ENCODE assay signal across 1 cellular context in genomic region chr7:116863168-116863670, GRCh38.
TF ChIP-seq lines count a peak whose summit lies in the region.

No MANE protein-coding gene starts in this region.

TF ChIP-seq in K562, 482 proteins besides CTCF, POLR2A, EP300 and RAD21 (continued from another document and continues in another):
- TF ChIP-seq, protein P1, sequence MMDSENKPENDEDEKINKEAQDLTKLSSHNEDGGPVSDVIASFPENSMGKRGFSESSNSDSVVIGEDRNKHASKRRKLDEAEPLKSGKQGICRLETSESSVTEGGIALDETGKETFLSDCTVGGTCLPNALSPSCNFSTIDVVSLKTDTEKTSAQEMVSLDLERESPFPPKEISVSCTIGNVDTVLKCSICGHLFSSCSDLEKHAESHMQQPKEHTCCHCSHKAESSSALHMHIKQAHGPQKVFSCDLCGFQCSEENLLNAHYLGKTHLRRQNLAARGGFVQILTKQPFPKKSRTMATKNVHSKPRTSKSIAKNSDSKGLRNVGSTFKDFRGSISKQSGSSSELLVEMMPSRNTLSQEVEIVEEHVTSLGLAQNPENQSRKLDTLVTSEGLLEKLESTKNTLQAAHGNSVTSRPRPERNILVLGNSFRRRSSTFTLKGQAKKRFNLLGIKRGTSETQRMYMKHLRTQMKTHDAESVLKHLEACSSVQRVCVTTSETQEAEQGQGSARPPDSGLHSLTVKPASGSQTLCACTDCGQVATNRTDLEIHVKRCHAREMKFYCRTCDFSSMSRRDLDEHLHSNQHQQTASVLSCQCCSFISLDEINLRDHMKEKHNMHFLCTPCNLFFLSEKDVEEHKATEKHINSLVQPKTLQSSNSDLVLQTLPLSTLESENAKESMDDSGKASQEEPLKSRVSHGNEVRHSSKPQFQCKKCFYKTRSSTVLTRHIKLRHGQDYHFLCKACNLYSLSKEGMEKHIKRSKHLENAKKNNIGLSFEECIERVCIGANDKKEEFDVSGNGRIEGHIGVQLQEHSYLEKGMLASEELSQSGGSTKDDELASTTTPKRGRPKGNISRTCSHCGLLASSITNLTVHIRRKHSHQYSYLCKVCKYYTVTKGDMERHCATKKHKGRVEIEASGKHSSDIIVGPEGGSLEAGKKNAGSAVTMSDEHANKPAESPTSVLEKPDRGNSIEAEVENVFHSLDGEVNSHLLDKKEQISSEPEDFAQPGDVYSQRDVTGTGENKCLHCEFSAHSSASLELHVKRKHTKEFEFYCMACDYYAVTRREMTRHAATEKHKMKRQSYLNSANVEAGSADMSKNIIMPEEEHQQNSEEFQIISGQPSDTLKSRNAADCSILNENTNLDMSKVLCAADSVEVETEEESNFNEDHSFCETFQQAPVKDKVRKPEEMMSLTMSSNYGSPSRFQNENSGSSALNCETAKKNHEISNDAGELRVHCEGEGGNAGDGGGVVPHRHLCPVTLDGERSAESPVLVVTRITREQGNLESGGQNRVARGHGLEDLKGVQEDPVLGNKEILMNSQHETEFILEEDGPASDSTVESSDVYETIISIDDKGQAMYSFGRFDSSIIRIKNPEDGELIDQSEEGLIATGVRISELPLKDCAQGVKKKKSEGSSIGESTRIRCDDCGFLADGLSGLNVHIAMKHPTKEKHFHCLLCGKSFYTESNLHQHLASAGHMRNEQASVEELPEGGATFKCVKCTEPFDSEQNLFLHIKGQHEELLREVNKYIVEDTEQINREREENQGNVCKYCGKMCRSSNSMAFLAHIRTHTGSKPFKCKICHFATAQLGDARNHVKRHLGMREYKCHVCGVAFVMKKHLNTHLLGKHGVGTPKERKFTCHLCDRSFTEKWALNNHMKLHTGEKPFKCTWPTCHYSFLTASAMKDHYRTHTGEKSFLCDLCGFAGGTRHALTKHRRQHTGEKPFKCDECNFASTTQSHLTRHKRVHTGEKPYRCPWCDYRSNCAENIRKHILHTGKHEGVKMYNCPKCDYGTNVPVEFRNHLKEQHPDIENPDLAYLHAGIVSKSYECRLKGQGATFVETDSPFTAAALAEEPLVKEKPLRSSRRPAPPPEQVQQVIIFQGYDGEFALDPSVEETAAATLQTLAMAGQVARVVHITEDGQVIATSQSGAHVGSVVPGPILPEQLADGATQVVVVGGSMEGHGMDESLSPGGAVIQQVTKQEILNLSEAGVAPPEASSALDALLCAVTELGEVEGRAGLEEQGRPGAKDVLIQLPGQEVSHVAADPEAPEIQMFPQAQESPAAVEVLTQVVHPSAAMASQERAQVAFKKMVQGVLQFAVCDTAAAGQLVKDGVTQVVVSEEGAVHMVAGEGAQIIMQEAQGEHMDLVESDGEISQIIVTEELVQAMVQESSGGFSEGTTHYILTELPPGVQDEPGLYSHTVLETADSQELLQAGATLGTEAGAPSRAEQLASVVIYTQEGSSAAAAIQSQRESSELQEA (IDR thresholded peaks at IDR 0.05; ENCODE audit: low read depth) = no peak
- TF ChIP-seq PHB2 (IDR thresholded peaks at IDR 0.05; ENCODE audit: low read depth) = 0 out of 2 replicates have a peak, but pooled peaks have one; percentile 32
- no peak for TF ChIP-seq ZC3H11A (IDR thresholded peaks at IDR 0.05; ENCODE audit: low read depth, low read length)
- TF ChIP-seq ZNF778 (CRISPR knock-in tag; IDR thresholded peaks at IDR 0.05) = no peak
- TF ChIP-seq, protein P2, sequence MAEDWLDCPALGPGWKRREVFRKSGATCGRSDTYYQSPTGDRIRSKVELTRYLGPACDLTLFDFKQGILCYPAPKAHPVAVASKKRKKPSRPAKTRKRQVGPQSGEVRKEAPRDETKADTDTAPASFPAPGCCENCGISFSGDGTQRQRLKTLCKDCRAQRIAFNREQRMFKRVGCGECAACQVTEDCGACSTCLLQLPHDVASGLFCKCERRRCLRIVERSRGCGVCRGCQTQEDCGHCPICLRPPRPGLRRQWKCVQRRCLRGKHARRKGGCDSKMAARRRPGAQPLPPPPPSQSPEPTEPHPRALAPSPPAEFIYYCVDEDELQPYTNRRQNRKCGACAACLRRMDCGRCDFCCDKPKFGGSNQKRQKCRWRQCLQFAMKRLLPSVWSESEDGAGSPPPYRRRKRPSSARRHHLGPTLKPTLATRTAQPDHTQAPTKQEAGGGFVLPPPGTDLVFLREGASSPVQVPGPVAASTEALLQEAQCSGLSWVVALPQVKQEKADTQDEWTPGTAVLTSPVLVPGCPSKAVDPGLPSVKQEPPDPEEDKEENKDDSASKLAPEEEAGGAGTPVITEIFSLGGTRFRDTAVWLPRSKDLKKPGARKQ (CRISPR knock-in tag; IDR thresholded peaks at IDR 0.05) = no peak
- TF ChIP-seq, protein P3, sequence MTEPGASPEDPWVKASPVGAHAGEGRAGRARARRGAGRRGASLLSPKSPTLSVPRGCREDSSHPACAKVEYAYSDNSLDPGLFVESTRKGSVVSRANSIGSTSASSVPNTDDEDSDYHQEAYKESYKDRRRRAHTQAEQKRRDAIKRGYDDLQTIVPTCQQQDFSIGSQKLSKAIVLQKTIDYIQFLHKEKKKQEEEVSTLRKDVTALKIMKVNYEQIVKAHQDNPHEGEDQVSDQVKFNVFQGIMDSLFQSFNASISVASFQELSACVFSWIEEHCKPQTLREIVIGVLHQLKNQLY (CRISPR knock-in tag; conservative IDR thresholded peaks at IDR 0.05) = no peak
- no peak for TF ChIP-seq MTF1 (CRISPR knock-in tag; IDR thresholded peaks at IDR 0.05; ENCODE audit: borderline replicate concordance)
- TF ChIP-seq NFRKB (IDR thresholded peaks at IDR 0.05; ENCODE audit: low read depth) = no peak; the same call in 1 of the 2 replicates
- TF ChIP-seq DACH1 (IDR thresholded peaks at IDR 0.05; ENCODE audit: partially characterized antibody) = no peak
- TF ChIP-seq, protein P4, sequence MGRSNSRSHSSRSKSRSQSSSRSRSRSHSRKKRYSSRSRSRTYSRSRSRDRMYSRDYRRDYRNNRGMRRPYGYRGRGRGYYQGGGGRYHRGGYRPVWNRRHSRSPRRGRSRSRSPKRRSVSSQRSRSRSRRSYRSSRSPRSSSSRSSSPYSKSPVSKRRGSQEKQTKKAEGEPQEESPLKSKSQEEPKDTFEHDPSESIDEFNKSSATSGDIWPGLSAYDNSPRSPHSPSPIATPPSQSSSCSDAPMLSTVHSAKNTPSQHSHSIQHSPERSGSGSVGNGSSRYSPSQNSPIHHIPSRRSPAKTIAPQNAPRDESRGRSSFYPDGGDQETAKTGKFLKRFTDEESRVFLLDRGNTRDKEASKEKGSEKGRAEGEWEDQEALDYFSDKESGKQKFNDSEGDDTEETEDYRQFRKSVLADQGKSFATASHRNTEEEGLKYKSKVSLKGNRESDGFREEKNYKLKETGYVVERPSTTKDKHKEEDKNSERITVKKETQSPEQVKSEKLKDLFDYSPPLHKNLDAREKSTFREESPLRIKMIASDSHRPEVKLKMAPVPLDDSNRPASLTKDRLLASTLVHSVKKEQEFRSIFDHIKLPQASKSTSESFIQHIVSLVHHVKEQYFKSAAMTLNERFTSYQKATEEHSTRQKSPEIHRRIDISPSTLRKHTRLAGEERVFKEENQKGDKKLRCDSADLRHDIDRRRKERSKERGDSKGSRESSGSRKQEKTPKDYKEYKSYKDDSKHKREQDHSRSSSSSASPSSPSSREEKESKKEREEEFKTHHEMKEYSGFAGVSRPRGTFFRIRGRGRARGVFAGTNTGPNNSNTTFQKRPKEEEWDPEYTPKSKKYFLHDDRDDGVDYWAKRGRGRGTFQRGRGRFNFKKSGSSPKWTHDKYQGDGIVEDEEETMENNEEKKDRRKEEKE (IDR thresholded peaks at IDR 0.05; ENCODE audit: borderline replicate concordance in 1 of 2, control insufficient read depth in 1 of 2, low read depth in 2 of 2, low read length in 1 of 2) = no peak
- TF ChIP-seq, protein P5, sequence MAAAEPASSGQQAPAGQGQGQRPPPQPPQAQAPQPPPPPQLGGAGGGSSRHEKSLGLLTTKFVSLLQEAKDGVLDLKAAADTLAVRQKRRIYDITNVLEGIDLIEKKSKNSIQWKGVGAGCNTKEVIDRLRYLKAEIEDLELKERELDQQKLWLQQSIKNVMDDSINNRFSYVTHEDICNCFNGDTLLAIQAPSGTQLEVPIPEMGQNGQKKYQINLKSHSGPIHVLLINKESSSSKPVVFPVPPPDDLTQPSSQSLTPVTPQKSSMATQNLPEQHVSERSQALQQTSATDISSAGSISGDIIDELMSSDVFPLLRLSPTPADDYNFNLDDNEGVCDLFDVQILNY (CRISPR knock-in tag; IDR thresholded peaks at IDR 0.05) = no peak
- TF ChIP-seq, protein P6, sequence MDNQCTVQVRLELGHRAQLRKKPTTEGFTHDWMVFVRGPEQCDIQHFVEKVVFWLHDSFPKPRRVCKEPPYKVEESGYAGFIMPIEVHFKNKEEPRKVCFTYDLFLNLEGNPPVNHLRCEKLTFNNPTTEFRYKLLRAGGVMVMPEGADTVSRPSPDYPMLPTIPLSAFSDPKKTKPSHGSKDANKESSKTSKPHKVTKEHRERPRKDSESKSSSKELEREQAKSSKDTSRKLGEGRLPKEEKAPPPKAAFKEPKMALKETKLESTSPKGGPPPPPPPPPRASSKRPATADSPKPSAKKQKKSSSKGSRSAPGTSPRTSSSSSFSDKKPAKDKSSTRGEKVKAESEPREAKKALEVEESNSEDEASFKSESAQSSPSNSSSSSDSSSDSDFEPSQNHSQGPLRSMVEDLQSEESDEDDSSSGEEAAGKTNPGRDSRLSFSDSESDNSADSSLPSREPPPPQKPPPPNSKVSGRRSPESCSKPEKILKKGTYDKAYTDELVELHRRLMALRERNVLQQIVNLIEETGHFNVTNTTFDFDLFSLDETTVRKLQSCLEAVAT (IDR thresholded peaks at IDR 0.05) = 0 out of 4 replicates have a peak, but pooled peaks of 1 of the 2 experiments have one; percentile 65
- no peak for TF ChIP-seq BRD9 (IDR thresholded peaks at IDR 0.05; ENCODE audit: low read depth, partially characterized antibody)
- no peak; the same call in 1 of the 2 replicates for TF ChIP-seq SMARCC2 (IDR thresholded peaks at IDR 0.05; ENCODE audit: low read depth)
- no peak for TF ChIP-seq MEF2A (IDR thresholded peaks at IDR 0.05; ENCODE audit: control insufficient read depth, low read depth, low read length)
- TF ChIP-seq, protein P7, sequence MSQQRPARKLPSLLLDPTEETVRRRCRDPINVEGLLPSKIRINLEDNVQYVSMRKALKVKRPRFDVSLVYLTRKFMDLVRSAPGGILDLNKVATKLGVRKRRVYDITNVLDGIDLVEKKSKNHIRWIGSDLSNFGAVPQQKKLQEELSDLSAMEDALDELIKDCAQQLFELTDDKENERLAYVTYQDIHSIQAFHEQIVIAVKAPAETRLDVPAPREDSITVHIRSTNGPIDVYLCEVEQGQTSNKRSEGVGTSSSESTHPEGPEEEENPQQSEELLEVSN (IDR thresholded peaks at IDR 0.05; ENCODE audit: borderline replicate concordance in 1 of 2, extremely low read depth in 1 of 2, insufficient read depth in 1 of 2, insufficient read length in 1 of 2, low read depth in 1 of 2, low read length in 1 of 2, poor library complexity in 1 of 2, severe bottlenecking in 1 of 2) = no peak
- no peak for TF ChIP-seq SRF (CRISPR knock-in tag; IDR thresholded peaks at IDR 0.05)
- TF ChIP-seq NELFE (IDR thresholded peaks at IDR 0.05; ENCODE audit: insufficient read depth, insufficient read length) = no peak
- TF ChIP-seq MECOM (CRISPR knock-in tag; IDR thresholded peaks at IDR 0.05) = no peak
- no peak for TF ChIP-seq HDAC3 (IDR thresholded peaks at IDR 0.05; ENCODE audit: borderline replicate concordance, partially characterized antibody)
- TF ChIP-seq MTA2 (IDR thresholded peaks at IDR 0.05; ENCODE audit: low read depth) = peak; percentile 27; the same call in 1 of the 2 replicates
- no peak for TF ChIP-seq EP400 (IDR thresholded peaks at IDR 0.05)
- no peak for TF ChIP-seq CBFB (CRISPR knock-in tag; IDR thresholded peaks at IDR 0.05)
- TF ChIP-seq, protein P8, sequence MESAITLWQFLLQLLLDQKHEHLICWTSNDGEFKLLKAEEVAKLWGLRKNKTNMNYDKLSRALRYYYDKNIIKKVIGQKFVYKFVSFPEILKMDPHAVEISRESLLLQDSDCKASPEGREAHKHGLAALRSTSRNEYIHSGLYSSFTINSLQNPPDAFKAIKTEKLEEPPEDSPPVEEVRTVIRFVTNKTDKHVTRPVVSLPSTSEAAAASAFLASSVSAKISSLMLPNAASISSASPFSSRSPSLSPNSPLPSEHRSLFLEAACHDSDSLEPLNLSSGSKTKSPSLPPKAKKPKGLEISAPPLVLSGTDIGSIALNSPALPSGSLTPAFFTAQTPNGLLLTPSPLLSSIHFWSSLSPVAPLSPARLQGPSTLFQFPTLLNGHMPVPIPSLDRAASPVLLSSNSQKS (CRISPR knock-in tag; IDR thresholded peaks at IDR 0.05) = no peak
- no peak for TF ChIP-seq NFIX (CRISPR knock-in tag; IDR thresholded peaks at IDR 0.05; ENCODE audit: low read depth)
- TF ChIP-seq ZNF717 (CRISPR knock-in tag; IDR thresholded peaks at IDR 0.05) = no peak
- TF ChIP-seq HDAC2 (IDR thresholded peaks at IDR 0.05) = no peak
- TF ChIP-seq PURB (CRISPR knock-in tag; IDR thresholded peaks at IDR 0.05; ENCODE audit: low read depth) = no peak
- TF ChIP-seq ZBTB7A (IDR thresholded peaks at IDR 0.05; ENCODE audit: borderline replicate concordance, control insufficient read depth, low read depth, low read length) = peak; percentile 98
- TF ChIP-seq CC2D1A (IDR thresholded peaks at IDR 0.05) = peak; percentile 70; the same call in 1 of the 2 replicates
- no peak for TF ChIP-seq ZHX1 (conservative IDR thresholded peaks at IDR 0.05; ENCODE audit: low read length)
- no peak for TF ChIP-seq PRMT5 (CRISPR knock-in tag; IDR thresholded peaks at IDR 0.05)
- no peak for TF ChIP-seq CEBPG (CRISPR knock-in tag; IDR thresholded peaks at IDR 0.05)
- TF ChIP-seq CEBPG (tag; conservative IDR thresholded peaks at IDR 0.05 in 1 of 2, IDR thresholded peaks at IDR 0.05 in 1 of 2) = no peak
- TF ChIP-seq MTA3 (IDR thresholded peaks at IDR 0.05; ENCODE audit: borderline replicate concordance) = peak; percentile 4; the same call in 1 of the 2 replicates
- TF ChIP-seq HCFC1 (IDR thresholded peaks at IDR 0.05; ENCODE audit: low read depth, low read length) = no peak
- TF ChIP-seq FOXK1 (CRISPR knock-in tag; IDR thresholded peaks at IDR 0.05; ENCODE audit: borderline replicate concordance) = no peak
